In the genomic region with DNA sequence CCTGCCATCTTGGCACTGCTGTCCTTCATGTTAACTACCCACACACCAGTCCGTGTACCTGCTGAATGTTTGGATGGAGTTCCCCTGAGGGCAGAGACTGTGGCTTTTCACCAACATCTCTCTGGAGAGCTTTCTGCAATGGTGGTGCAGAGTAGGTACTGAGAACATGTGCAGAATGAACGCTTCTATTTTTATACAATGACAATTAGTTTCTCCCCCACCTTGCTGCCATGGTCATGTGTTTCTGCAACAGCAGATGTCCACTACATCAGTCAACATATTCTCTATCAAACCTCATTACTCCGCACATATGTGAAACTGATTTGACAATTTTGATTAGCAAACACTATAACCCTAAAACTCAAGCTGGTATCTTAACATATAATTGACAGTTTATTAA, we compare ENCODE assay signal across 1 cellular context.
TF ChIP-seq lines count a peak whose summit lies in the region.

No MANE protein-coding gene starts in this region.

TF ChIP-seq in IMR-90, 13 proteins besides CTCF, POLR2A, EP300 and RAD21 (continued from another document):
- TF ChIP-seq USF2 (IDR thresholded peaks at IDR 0.05; ENCODE audit: low read depth, low read length): no peak
